ENCODE assay signal across 13 cellular contexts in the genomic region with DNA sequence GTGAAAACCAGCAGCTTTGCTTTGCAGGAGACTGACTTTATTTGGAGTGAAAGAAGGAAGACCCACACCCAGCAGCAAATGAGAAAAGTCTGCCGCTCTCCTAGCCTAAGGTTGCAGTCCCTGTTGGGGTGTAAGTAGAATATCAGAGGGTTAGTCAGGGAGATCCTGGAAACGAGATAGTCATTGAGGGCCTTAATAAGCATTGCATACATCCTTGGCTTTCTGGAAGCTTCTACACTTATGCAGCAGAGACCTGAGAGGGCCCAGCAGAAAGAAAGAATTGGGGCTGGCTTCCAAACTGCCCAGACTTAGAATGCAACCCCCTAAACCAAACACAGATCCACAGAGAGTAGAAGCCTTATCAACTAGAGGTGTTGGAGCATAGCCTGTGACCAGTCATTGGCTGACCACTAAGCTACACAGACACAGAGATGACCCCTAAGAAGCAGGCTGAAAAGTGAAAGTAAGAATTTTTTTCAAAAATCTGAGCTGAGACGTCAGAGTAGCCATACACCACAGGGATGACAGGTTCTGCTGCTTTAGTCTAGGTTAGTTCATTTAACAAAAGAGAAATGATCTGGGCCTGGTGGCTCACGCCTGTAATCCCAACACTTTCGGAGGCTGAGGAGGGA.
A peak's percentile ranks its signal among the peaks of the same experiment; 100 is the strongest.
DNase-seq lines count a peak whose midpoint lies in the region; ATAC-seq and TF ChIP-seq lines count a peak whose summit lies in the region.
"Had no signal": no experiment of that assay in that cellular context is flagged by ENCODE, and none has a peak within 500 bp of the region (broad histone marks: within the 10 kb centered on the region; RNA-seq: fewer than 3 reads in every experiment).

No MANE protein-coding gene starts in this region.

- 48% methylated on average over 5 of the region's 5 CpGs for WGBS in suprapubic skin

- H3K27me3 ChIP-seq in left ventricle myocardium inferior (ENCODE audit: low read depth) (no peaks in the 10 kb centered on the region), suprapubic skin (no peaks in the 10 kb centered on the region)

- peak overlapping the region in 1 of 2 donors; percentile 62 for H3K27ac Mint-ChIP-seq in stimulated activated naive CD8-positive, alpha-beta T cell treated with anti-CD3 and anti-CD28 coated beads, Interleukin-15, amount 100 ng/mL, for 72 hours
- H3K27ac Mint-ChIP-seq: activated naive CD8-positive, alpha-beta T cell treated with anti-CD3 and anti-CD28 coated beads, Interleukin-2, amount 50 U/mL, for 24 hours; naive thymus-derived CD8-positive, alpha-beta T cell had no signal

- no peak overlapping the region for H3K4me3 ChIP-seq in left ventricle myocardium inferior
- no peak overlapping the region for H3K4me3 ChIP-seq in suprapubic skin
- H3K4me3 ChIP-seq: PC-9 had no signal

- peaks cover 10% of the 10 kb centered on the region for H3K4me1 ChIP-seq in left ventricle myocardium inferior
- H3K4me1 ChIP-seq in suprapubic skin = peaks cover 6% of the 10 kb centered on the region

- no peak for TF ChIP-seq EP300 in suprapubic skin (IDR thresholded peaks at IDR 0.05)

- intact Hi-C loops in left ventricle myocardium inferior (cut with micrococcal nuclease) = no loop called here

- H3K27me3 Mint-ChIP-seq in stimulated activated naive CD8-positive, alpha-beta T cell treated with anti-CD3 and anti-CD28 coated beads, Interleukin-15, amount 100 ng/mL, for 72 hours = no peaks in the 10 kb centered on the region
- H3K27me3 Mint-ChIP-seq: activated naive CD8-positive, alpha-beta T cell treated with anti-CD3 and anti-CD28 coated beads, Interleukin-2, amount 50 U/mL, for 24 hours; naive thymus-derived CD8-positive, alpha-beta T cell had no signal

- peak; percentile 64 for DNase-seq in DMS 273 treated with DMSO at 0.1 percent for 48 hours (lab: John Stamatoyannopoulos, UW)
- no peak for DNase-seq in DMS 273 (lab: John Stamatoyannopoulos, UW; ENCODE audit: unreplicated experiment)
- DNase-seq in left ventricle myocardium inferior = no peak
- DNase-seq in suprapubic skin (ENCODE audit: low spot score in 2 of 2) = no peak
- no peak for DNase-seq in stimulated activated naive CD8-positive, alpha-beta T cell treated with anti-CD3 and anti-CD28 coated beads, Interleukin-15, amount 100 ng/mL, for 72 hours
- DNase-seq in iPS-NIHi11 (ENCODE audit: low spot score) = no peak
- DNase-seq: activated naive CD8-positive, alpha-beta T cell treated with anti-CD3 and anti-CD28 coated beads, Interleukin-2, amount 50 U/mL, for 24 hours; naive thymus-derived CD8-positive, alpha-beta T cell had no signal

- no peak for TF ChIP-seq CTCF in left ventricle myocardium inferior (IDR thresholded peaks at IDR 0.05; ENCODE audit: borderline replicate concordance)
- no peak for TF ChIP-seq CTCF in suprapubic skin (IDR thresholded peaks at IDR 0.05)

- H3K36me3 ChIP-seq in left ventricle myocardium inferior = peaks cover 18% of the 10 kb centered on the region
- H3K36me3 ChIP-seq in suprapubic skin = no peaks in the 10 kb centered on the region

- ATAC-seq in SK-N-SH treated with all-trans-retinoic acid at 6 μM for 48 hours (peak; percentile 80), GM21360 (IDR thresholded peaks at IDR 0.05; ENCODE audit: unreplicated experiment) (no peak)
- no peak for ATAC-seq in stimulated activated naive CD8-positive, alpha-beta T cell treated with anti-CD3 and anti-CD28 coated beads, Interleukin-15, amount 100 ng/mL, for 72 hours
- ATAC-seq: activated naive CD8-positive, alpha-beta T cell treated with anti-CD3 and anti-CD28 coated beads, Interleukin-2, amount 50 U/mL, for 24 hours; HepG2; naive thymus-derived CD8-positive, alpha-beta T cell had no signal

- H3K27ac ChIP-seq in left ventricle myocardium inferior (replicated peaks) (peak overlapping the region; percentile 16), suprapubic skin (peak overlapping the region; percentile 19)
- H3K27ac ChIP-seq: 22Rv1, PC-9 had no signal

- no peaks in the 10 kb centered on the region for H3K4me1 Mint-ChIP-seq in stimulated activated naive CD8-positive, alpha-beta T cell treated with anti-CD3 and anti-CD28 coated beads, Interleukin-15, amount 100 ng/mL, for 72 hours
- H3K4me1 Mint-ChIP-seq: activated naive CD8-positive, alpha-beta T cell treated with anti-CD3 and anti-CD28 coated beads, Interleukin-2, amount 50 U/mL, for 24 hours; naive thymus-derived CD8-positive, alpha-beta T cell had no signal

- no peaks in the 10 kb centered on the region for H3K9me3 ChIP-seq in left ventricle myocardium inferior (replicated peaks)
- no peaks in the 10 kb centered on the region for H3K9me3 ChIP-seq in suprapubic skin

- TF ChIP-seq POLR2A in suprapubic skin (IDR thresholded peaks at IDR 0.05) = no peak

- H3K9me3 Mint-ChIP-seq in stimulated activated naive CD8-positive, alpha-beta T cell treated with anti-CD3 and anti-CD28 coated beads, Interleukin-15, amount 100 ng/mL, for 72 hours = peaks cover 0 to 4% of the 10 kb centered on the region in 2 donors
- H3K9me3 Mint-ChIP-seq: activated naive CD8-positive, alpha-beta T cell treated with anti-CD3 and anti-CD28 coated beads, Interleukin-2, amount 50 U/mL, for 24 hours; naive thymus-derived CD8-positive, alpha-beta T cell had no signal

- no peak overlapping the region for H3K4me3 Mint-ChIP-seq in stimulated activated naive CD8-positive, alpha-beta T cell treated with anti-CD3 and anti-CD28 coated beads, Interleukin-15, amount 100 ng/mL, for 72 hours
- H3K4me3 Mint-ChIP-seq: activated naive CD8-positive, alpha-beta T cell treated with anti-CD3 and anti-CD28 coated beads, Interleukin-2, amount 50 U/mL, for 24 hours; naive thymus-derived CD8-positive, alpha-beta T cell had no signal

TF ChIP-seq in SK-N-SH treated with all-trans-retinoic acid at 6 μM for 48 hours, 23 proteins besides CTCF, POLR2A, EP300 and RAD21:
- no peak for TF ChIP-seq OSR1 (CRISPR knock-in tag; IDR thresholded peaks at IDR 0.05)
- no peak for TF ChIP-seq GLIS3 (CRISPR knock-in tag; IDR thresholded peaks at IDR 0.05)
- no peak for TF ChIP-seq ZNF565 (CRISPR knock-in tag; conservative IDR thresholded peaks at IDR 0.05; ENCODE audit: low read depth)
- TF ChIP-seq RARB (CRISPR knock-in tag; IDR thresholded peaks at IDR 0.05) = no peak
- TF ChIP-seq, protein P1, sequence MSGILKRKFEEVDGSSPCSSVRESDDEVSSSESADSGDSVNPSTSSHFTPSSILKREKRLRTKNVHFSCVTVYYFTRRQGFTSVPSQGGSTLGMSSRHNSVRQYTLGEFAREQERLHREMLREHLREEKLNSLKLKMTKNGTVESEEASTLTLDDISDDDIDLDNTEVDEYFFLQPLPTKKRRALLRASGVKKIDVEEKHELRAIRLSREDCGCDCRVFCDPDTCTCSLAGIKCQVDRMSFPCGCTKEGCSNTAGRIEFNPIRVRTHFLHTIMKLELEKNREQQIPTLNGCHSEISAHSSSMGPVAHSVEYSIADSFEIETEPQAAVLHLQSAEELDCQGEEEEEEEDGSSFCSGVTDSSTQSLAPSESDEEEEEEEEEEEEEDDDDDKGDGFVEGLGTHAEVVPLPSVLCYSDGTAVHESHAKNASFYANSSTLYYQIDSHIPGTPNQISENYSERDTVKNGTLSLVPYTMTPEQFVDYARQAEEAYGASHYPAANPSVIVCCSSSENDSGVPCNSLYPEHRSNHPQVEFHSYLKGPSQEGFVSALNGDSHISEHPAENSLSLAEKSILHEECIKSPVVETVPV (CRISPR knock-in tag; IDR thresholded peaks at IDR 0.05) = no peak
- no peak for TF ChIP-seq TOX (CRISPR knock-in tag; IDR thresholded peaks at IDR 0.05; ENCODE audit: borderline replicate concordance)
- no peak for TF ChIP-seq PPARA (CRISPR knock-in tag; IDR thresholded peaks at IDR 0.05; ENCODE audit: borderline replicate concordance)
- TF ChIP-seq POU6F1 (CRISPR knock-in tag; IDR thresholded peaks at IDR 0.05; ENCODE audit: borderline replicate concordance, low read depth) = no peak
TF ChIP-seq in SK-N-SH treated with all-trans-retinoic acid at 6 μM for 48 hours: peak in this region for 0.
